8 cellular contexts compared by ENCODE assay signal in genomic region chr7:44565795-44566559, GRCh38. TPM values are rescaled to one million over a fixed set of nuclear protein-coding genes. Genes with fewer than 3 reads are reported as not detected.
DNase-seq lines count a peak whose midpoint lies in the region; ATAC-seq and TF ChIP-seq lines count a peak whose summit lies in the region.

No MANE protein-coding gene starts in this region.

- DNase-seq in HCT116 (ENCODE audit: low read depth, low spot score) (no peak), WTC11 (ENCODE audit: low spot score) (no peak), naive B cell (no peak), NCI-H1694 treated with DMSO at 0.1 percent for 48 hours (lab: John Stamatoyannopoulos, UW) (no peak), NCI-H2107 (lab: John Stamatoyannopoulos, UW) (no peak)
- DNase-seq in central memory CD4-positive, alpha-beta T cell: no peak
- no peak for DNase-seq in activated CD4-positive, alpha-beta T cell treated with anti-CD3 and anti-CD28 coated beads, Interleukin-2, amount 10 ng/mL, durations not matched to agents 24 days and 14 days

- TF ChIP-seq CTCF in HCT116 (IDR thresholded peaks at IDR 0.05 in 2 of 3, conservative IDR thresholded peaks at IDR 0.05 in 1 of 3; ENCODE audit: borderline replicate concordance in 1 of 3, insufficient read depth in 1 of 3, low read depth in 2 of 3, low read length in 2 of 3) (no peak), WTC11 (IDR thresholded peaks at IDR 0.05) (no peak)

- RAD21 ChIA-PET in HCT116 (lab: Charles Lee; ENCODE audit: low non-redundant PET in 1 of 2, low total read pairs in 2 of 2, uncharacterized antibody in 2 of 2, unreplicated experiment in 2 of 2): interaction anchor here (0.9 to 1.5 kb wide), 2 partner anchors 325 kb away, joined by 3 to 4 read pairs; no protein-coding TSS in a partner anchor

- H3K27ac Mint-ChIP-seq in WTC11 (peak overlapping the region; percentile 55; the same call in 1 of the 2 replicates), naive B cell (peak overlapping the region in 3 of 6 donors; percentile 34 to 84 (median 49))
- H3K27ac Mint-ChIP-seq in activated CD4-positive, alpha-beta T cell treated with anti-CD3 and anti-CD28 coated beads, Interleukin-2, amount 10 ng/mL, durations not matched to agents 24 days and 14 days: no peak overlapping the region

- no peaks in the 10 kb centered on the region for H3K4me1 Mint-ChIP-seq in WTC11
- H3K4me1 Mint-ChIP-seq in naive B cell: peaks cover 16 to 32% (median 28%) of the 10 kb centered on the region in 3 donors
- H3K4me1 Mint-ChIP-seq in activated CD4-positive, alpha-beta T cell treated with anti-CD3 and anti-CD28 coated beads, Interleukin-2, amount 10 ng/mL, durations not matched to agents 24 days and 14 days: no peaks in the 10 kb centered on the region

- no peak for TF ChIP-seq RAD21 in HCT116 (IDR thresholded peaks at IDR 0.05; ENCODE audit: low read depth)

- no peak for TF ChIP-seq POLR2A in HCT116 (IDR thresholded peaks at IDR 0.05; ENCODE audit: borderline replicate concordance, extremely low read depth, insufficient read depth, insufficient read length)

- H3K36me3 ChIP-seq in HCT116 (ENCODE audit: control insufficient read depth in 1 of 2, insufficient read depth in 2 of 2, low read length in 2 of 2): peaks cover 54 to 60% of the 10 kb centered on the region in 2 experiments

- H3K4me1 ChIP-seq in HCT116 (ENCODE audit: control insufficient read depth in 1 of 2, insufficient read depth in 2 of 2, low read length in 2 of 2): peaks cover 11 to 26% of the 10 kb centered on the region in 2 experiments

- POLR2A ChIA-PET in HCT116 (lab: Charles Lee) (interaction anchor here (0.5 to 1.0 kb wide), 2 partner anchors 8 to 347 kb away, joined by 3 to 4 read pairs; partner anchors contain the start of gene DDX56), WTC11 (lab: Charles Lee) (interaction anchor here (0.9 to 1.0 kb wide), 2 partner anchors 8 to 351 kb away, joined by 3 to 4 read pairs; partner anchors contain the start of gene DDX56)

- intact Hi-C loops in HCT116 (cut with micrococcal nuclease): loop anchor here (1.0 to 5.0 kb wide), 2 partner anchors 219 to 325 kb away; no protein-coding TSS in a partner anchor
- intact Hi-C loops in activated CD4-positive, alpha-beta T cell treated with anti-CD3 and anti-CD28 coated beads, Interleukin-2, amount 10 ng/mL, durations not matched to agents 24 days and 14 days (cut with micrococcal nuclease): loop anchor here (2.0 kb wide), 2 partner anchors 217 to 325 kb away; no protein-coding TSS in a partner anchor

- ATAC-seq in GM18511 (IDR thresholded peaks at IDR 0.05; ENCODE audit: unreplicated experiment) (peak; percentile 35), HCT116 (peak; percentile 51), WTC11 (peak; percentile 49), naive B cell (ENCODE audit: low read depth in 2 of 2) (peak; percentile 23 to 49)

- H3K4me3 ChIP-seq in HCT116 (replicated peaks in 1 of 2; ENCODE audit: low read depth in 1 of 2, low read length in 2 of 2): no peak overlapping the region

- H3K4me2 ChIP-seq in HCT116 (ENCODE audit: low read length): no peak overlapping the region

- H3K79me2 ChIP-seq in HCT116 (ENCODE audit: insufficient read depth, low read length): peaks cover 42% of the 10 kb centered on the region

- H3K9me3 Mint-ChIP-seq in WTC11: no peaks in the 10 kb centered on the region
- no peaks in the 10 kb centered on the region for H3K9me3 Mint-ChIP-seq in naive B cell
- no peaks in the 10 kb centered on the region for H3K9me3 Mint-ChIP-seq in activated CD4-positive, alpha-beta T cell treated with anti-CD3 and anti-CD28 coated beads, Interleukin-2, amount 10 ng/mL, durations not matched to agents 24 days and 14 days

- no peaks in the 10 kb centered on the region for H3K9me2 ChIP-seq in HCT116 (ENCODE audit: insufficient read depth)

- peaks cover 7% of the 10 kb centered on the region; the same call in 1 of the 2 replicates for H4K20me1 ChIP-seq in HCT116 (ENCODE audit: insufficient read depth)

- BruUV-seq in HCT116 (replicated peaks; lab: Mats Ljungman, UMichigan): no TSS peak

- 0 out of 2 replicates have a peak overlapping the region, but pooled peaks have one; percentile 24 for H3K27ac ChIP-seq in HCT116 (ENCODE audit: low read depth, low read length)

- CTCF ChIA-PET in HCT116 (lab: Charles Lee) (interaction anchor here (0.7 to 3.0 kb wide), 10 partner anchors 8 to 570 kb away, joined by 3 to 21 read pairs (median 7); partner anchors contain the start of gene DDX56), WTC11 (lab: Charles Lee) (interaction anchor here (0.6 to 2.8 kb wide), 39 partner anchors 8 to 523 kb away, joined by 3 to 33 read pairs (median 4); partner anchors contain the start of genes DDX56, NACAD, OGDH and TMED4)

- H3K36me3 Mint-ChIP-seq in WTC11 (peaks cover 56% of the 10 kb centered on the region), naive B cell (peaks cover 0 to 21% of the 10 kb centered on the region in 2 donors)
- peaks cover 59% of the 10 kb centered on the region for H3K36me3 Mint-ChIP-seq in activated CD4-positive, alpha-beta T cell treated with anti-CD3 and anti-CD28 coated beads, Interleukin-2, amount 10 ng/mL, durations not matched to agents 24 days and 14 days (ENCODE audit: low read depth)

- H3K27me3 ChIP-seq in HCT116 (ENCODE audit: insufficient read depth, low read length): no peaks in the 10 kb centered on the region

- H3K4me3 Mint-ChIP-seq in WTC11 (no peak overlapping the region), naive B cell (peak overlapping the region in 1 of 8 donors; percentile 8)
- no peak overlapping the region for H3K4me3 Mint-ChIP-seq in activated CD4-positive, alpha-beta T cell treated with anti-CD3 and anti-CD28 coated beads, Interleukin-2, amount 10 ng/mL, durations not matched to agents 24 days and 14 days

- no peak overlapping the region for H3K9ac ChIP-seq in HCT116 (ENCODE audit: low read length)

- no peak overlapping the region for H2AFZ ChIP-seq in HCT116 (ENCODE audit: low read depth, low read length, poor library complexity, severe bottlenecking)

- H3K27me3 Mint-ChIP-seq in WTC11 (ENCODE audit: low read depth) (no peaks in the 10 kb centered on the region), naive B cell (no peaks in the 10 kb centered on the region)
- H3K27me3 Mint-ChIP-seq in activated CD4-positive, alpha-beta T cell treated with anti-CD3 and anti-CD28 coated beads, Interleukin-2, amount 10 ng/mL, durations not matched to agents 24 days and 14 days: no peaks in the 10 kb centered on the region

- no peaks in the 10 kb centered on the region for H3K9me3 ChIP-seq in HCT116 (ENCODE audit: control insufficient read depth in 1 of 2, insufficient read depth in 1 of 2, low read depth in 1 of 2, low read length in 2 of 2)

TF ChIP-seq in HCT116, 20 proteins besides CTCF, POLR2A, EP300 and RAD21 (continues in another document):
- no peak for TF ChIP-seq CEBPB (IDR thresholded peaks at IDR 0.05; ENCODE audit: low read depth)
- TF ChIP-seq EZH2phosphoT487 (IDR thresholded peaks at IDR 0.05; ENCODE audit: borderline replicate concordance): no peak
- TF ChIP-seq SP1 (IDR thresholded peaks at IDR 0.05; ENCODE audit: low read depth): no peak
- no peak for TF ChIP-seq ZNF274 (IDR thresholded peaks at IDR 0.05; ENCODE audit: low read depth, low read length)
- TF ChIP-seq YY1 (IDR thresholded peaks at IDR 0.05; ENCODE audit: extremely low read depth, insufficient replicate concordance, low read depth, low read length): no peak
- no peak for TF ChIP-seq SRF (IDR thresholded peaks at IDR 0.05; ENCODE audit: low read depth)
- no peak for TF ChIP-seq FOSL1 (IDR thresholded peaks at IDR 0.05; ENCODE audit: low read depth)
- no peak for TF ChIP-seq SIN3A (IDR thresholded peaks at IDR 0.05; ENCODE audit: low read depth)
- TF ChIP-seq JUND (IDR thresholded peaks at IDR 0.05): no peak
- TF ChIP-seq ZFX (IDR thresholded peaks at IDR 0.05): no peak

TF ChIP-seq in WTC11, 78 proteins besides CTCF, POLR2A, EP300 and RAD21 (continues in another document):
- TF ChIP-seq ZNF416 (CRISPR knock-in tag; IDR thresholded peaks at IDR 0.05) (no peak), ATF2 (CRISPR knock-in tag; IDR thresholded peaks at IDR 0.05; ENCODE audit: borderline replicate concordance, low read depth) (no peak), NR2C2 (CRISPR knock-in tag; IDR thresholded peaks at IDR 0.05) (no peak), TEAD1 (CRISPR knock-in tag; IDR thresholded peaks at IDR 0.05) (no peak)

RNA-seq across cellular contexts. Expression of gene DDX56, which starts 7.7 kb away (rescaled TPM):
- total RNA-seq in HCT116 (2021; ENCODE audit: unreplicated experiment) (119 TPM), WTC11 (2021) (69.4 to 83.1 TPM (median 74.5 TPM) in 3 replicates)
- 75.8 and 99.0 TPM in 2 replicates for polyA plus RNA-seq in HCT116 (2012)
- 10 to 100 TPM; 26.9 to 50.8 (median 34.4) TPM for polyA plus RNA-seq in naive B cell (ENCODE audit: low read depth in 6 of 6)
- 162 and 172 TPM in 2 replicates for total RNA-seq in activated CD4-positive, alpha-beta T cell treated with anti-CD3 and anti-CD28 coated beads, Interleukin-2, amount 10 ng/mL, durations not matched to agents 24 days and 14 days

RNA-seq across cellular contexts. Expression of gene TMED4, which starts 16.1 kb away (rescaled TPM):
- 67.3 TPM for total RNA-seq in HCT116 (2021; ENCODE audit: unreplicated experiment)
- 71.0 and 78.4 TPM in 2 replicates for polyA plus RNA-seq in HCT116 (2012)
- 58.6 to 61.9 TPM (median 60.9 TPM) in 3 replicates for total RNA-seq in WTC11 (2021)
- 10 to 100 TPM; 54.8 to 82.0 (median 67.3) TPM for polyA plus RNA-seq in naive B cell (ENCODE audit: low read depth in 6 of 6)
- 78.4 and 80.2 TPM in 2 replicates for total RNA-seq in activated CD4-positive, alpha-beta T cell treated with anti-CD3 and anti-CD28 coated beads, Interleukin-2, amount 10 ng/mL, durations not matched to agents 24 days and 14 days

RNA-seq across cellular contexts. Expression of gene NPC1L1, which starts 24.8 kb away (rescaled TPM):
- 0.15 TPM for total RNA-seq in HCT116 (2021; ENCODE audit: unreplicated experiment)
- 0.05 and 0.09 TPM in 2 replicates for polyA plus RNA-seq in HCT116 (2012)
- 0.15 to 0.18 TPM (median 0.16 TPM) in 3 replicates for total RNA-seq in WTC11 (2021)
- polyA plus RNA-seq in naive B cell (ENCODE audit: low read depth in 6 of 6): not detected
- total RNA-seq in activated CD4-positive, alpha-beta T cell treated with anti-CD3 and anti-CD28 coated beads, Interleukin-2, amount 10 ng/mL, durations not matched to agents 24 days and 14 days: not detected in 2 replicates

RNA-seq across cellular contexts. Expression of gene OGDH, which starts 40.5 kb away (rescaled TPM):
- 69.1 TPM for total RNA-seq in HCT116 (2021; ENCODE audit: unreplicated experiment)
- 58.9 and 60.7 TPM in 2 replicates for polyA plus RNA-seq in HCT116 (2012)
- total RNA-seq in WTC11 (2021): 79.6 to 90.5 TPM (median 89.7 TPM) in 3 replicates
- 10 to 100 TPM in 5 of 6 donors, 1 to 10 TPM in 1; 9.5 to 21.6 (median 20.1) TPM for polyA plus RNA-seq in naive B cell (ENCODE audit: low read depth in 6 of 6)
- 99.5 and 102 TPM in 2 replicates for total RNA-seq in activated CD4-positive, alpha-beta T cell treated with anti-CD3 and anti-CD28 coated beads, Interleukin-2, amount 10 ng/mL, durations not matched to agents 24 days and 14 days
